Comparison of ENCODE assay signal across 15 cellular contexts in the genomic region with DNA sequence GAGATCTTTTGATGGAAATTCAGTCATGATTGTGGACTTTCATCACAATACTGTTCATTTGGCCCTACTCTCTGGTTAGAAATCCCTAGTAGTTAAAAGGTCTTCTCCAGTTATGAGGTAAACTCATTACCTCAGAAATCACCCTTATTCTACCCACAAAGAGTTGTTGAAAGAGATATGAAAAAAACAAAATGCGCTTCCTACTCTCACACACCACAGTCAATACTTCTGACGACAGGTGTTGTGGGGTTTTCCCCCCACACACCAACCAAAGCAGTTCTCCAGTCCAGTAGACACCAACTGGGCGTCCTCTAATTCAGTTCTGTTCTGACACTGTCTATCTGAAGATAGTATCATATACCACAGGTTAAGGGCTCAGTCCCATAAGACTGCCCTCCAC. TPM values are rescaled to one million over a fixed set of nuclear protein-coding genes. Genes with fewer than 3 reads are reported as not detected.
DNase-seq lines count a peak whose midpoint lies in the region; ATAC-seq, FAIRE-seq and TF ChIP-seq lines count a peak whose summit lies in the region.
"Had no signal": no experiment of that assay in that cellular context is flagged by ENCODE, and none has a peak within 500 bp of the region (broad histone marks: within the 10 kb centered on the region; RNA-seq: fewer than 3 reads in every experiment).

No MANE protein-coding gene starts in this region.

- DNase-seq in mesothelial cell of epicardium (ENCODE audit: low spot score in 2 of 2, unreplicated experiment in 2 of 2) (no peak), hepatic stellate cell (ENCODE audit: low spot score) (no peak), caudate nucleus (lab: John Stamatoyannopoulos, UW) (no peak), D721Med (ENCODE audit: insufficient read length, low spot score) (no peak), RPMI8226 (no peak)
- DNase-seq: activated CD4-positive, CD25-positive, alpha-beta regulatory T cell treated with anti-CD3 and anti-CD28 coated beads, Interleukin-2, amount 50 U/mL, for 72 hours; activated naive CD4-positive, alpha-beta T cell treated with anti-CD3 and anti-CD28 coated beads for 36 hours; NCI-H2081 treated with DMSO at 0.1 percent for 48 hours; SHP77; tibial artery had no signal

- ATAC-seq in GM18868 (IDR thresholded peaks at IDR 0.05; ENCODE audit: unreplicated experiment), result peak; percentile 99
- ATAC-seq in GM21528 (IDR thresholded peaks at IDR 0.05; ENCODE audit: low FRiP score, unreplicated experiment), result peak; percentile 94
- ATAC-seq in HG03103 (IDR thresholded peaks at IDR 0.05; ENCODE audit: low read depth, unreplicated experiment), result peak; percentile 85

- no peaks in the 10 kb centered on the region for H3K27me3 Mint-ChIP-seq in mesothelial cell of epicardium (ENCODE audit: low read depth)

- peak overlapping the region; percentile 17 for H3K27ac Mint-ChIP-seq in mesothelial cell of epicardium
- H3K27ac Mint-ChIP-seq: activated naive CD4-positive, alpha-beta T cell treated with anti-CD3 and anti-CD28 coated beads for 36 hours had no signal

- H3K9me3 Mint-ChIP-seq in mesothelial cell of epicardium, result peaks cover 7% of the 10 kb centered on the region
- H3K9me3 Mint-ChIP-seq: activated naive CD4-positive, alpha-beta T cell treated with anti-CD3 and anti-CD28 coated beads for 36 hours had no signal

- H3K4me1 Mint-ChIP-seq in mesothelial cell of epicardium, result peaks cover 15% of the 10 kb centered on the region

- no peak overlapping the region for H3K4me3 Mint-ChIP-seq in mesothelial cell of epicardium
- H3K4me3 Mint-ChIP-seq: activated naive CD4-positive, alpha-beta T cell treated with anti-CD3 and anti-CD28 coated beads for 36 hours had no signal

- H3K36me3 Mint-ChIP-seq in mesothelial cell of epicardium, result peaks cover 12% of the 10 kb centered on the region

- no peak for FAIRE-seq in D721Med (lab: Jason Lieb, UNC)

- no peak overlapping the region for H3K27ac ChIP-seq in caudate nucleus (ENCODE audit: low read depth, low read length)
- H3K27ac ChIP-seq: coronary artery, parathyroid adenoma, tibial artery had no signal

- TF ChIP-seq CTCF in mesothelial cell of epicardium (IDR thresholded peaks at IDR 0.05; ENCODE audit: unreplicated experiment) (no peak), D721Med (IDR thresholded peaks at IDR 0.05; ENCODE audit: insufficient read depth, missing control alignments) (no peak)

RNA-seq across cellular contexts. Expression of a gene that starts 54.9 kb away (rescaled TPM):
- total RNA-seq in mesothelial cell of epicardium, result 15.0 to 19.1 TPM (median 16.2 TPM) in 3 replicates

RNA-seq across cellular contexts. Expression of a gene that starts 55.0 kb away (rescaled TPM):
- total RNA-seq in mesothelial cell of epicardium, result 13.6 to 17.1 TPM (median 16.9 TPM) in 3 replicates
